In genomic region chr13:37475966-37476365, GRCh38 we compare ENCODE assay signal across 18 cellular contexts.
DNase-seq lines count a peak whose midpoint lies in the region; ATAC-seq and TF ChIP-seq lines count a peak whose summit lies in the region.
"Had no signal": no experiment of that assay in that cellular context is flagged by ENCODE, and none has a peak within 500 bp of the region (broad histone marks: within the 10 kb centered on the region; RNA-seq: fewer than 3 reads in every experiment).

No MANE protein-coding gene starts in this region.

- ATAC-seq in upper lobe of left lung (ENCODE audit: low FRiP score in 2 of 2), result no peak
- ATAC-seq: GM12878, PC-3 had no signal

- no peaks in the 10 kb centered on the region for H3K27me3 ChIP-seq in upper lobe of left lung

- TF ChIP-seq CTCF in AG10803 (conservative IDR thresholded peaks at IDR 0.05; ENCODE audit: low read length) (no peak), upper lobe of left lung (IDR thresholded peaks at IDR 0.05) (no peak)

- 71 to 88% methylated on average over 1 of the region's 1 CpG for WGBS in upper lobe of left lung, 2 donors

- no peak for TF ChIP-seq POLR2A in upper lobe of left lung (IDR thresholded peaks at IDR 0.05)

- no peak overlapping the region for H3K4me3 ChIP-seq in AG10803 (ENCODE audit: low read length)
- no peak overlapping the region for H3K4me3 ChIP-seq in upper lobe of left lung
- H3K4me3 ChIP-seq: GM12878 had no signal

- H3K27ac ChIP-seq in upper lobe of left lung, result no peak overlapping the region
- H3K27ac ChIP-seq: C4-2B had no signal

- no peaks in the 10 kb centered on the region for H3K4me1 ChIP-seq in upper lobe of left lung
- H3K4me1 ChIP-seq: Caco-2 had no signal

- no peaks in the 10 kb centered on the region for H3K36me3 ChIP-seq in upper lobe of left lung

- no peaks in the 10 kb centered on the region for H3K9me3 ChIP-seq in upper lobe of left lung
- H3K9me3 ChIP-seq: Caco-2 had no signal

- no peak for TF ChIP-seq EP300 in upper lobe of left lung (IDR thresholded peaks at IDR 0.05)

- DNase-seq in AG10803 (ENCODE audit: low read depth) (peak; percentile 47), M059J (ENCODE audit: low read depth) (peak; percentile 50), dedifferentiated amniotic fluid mesenchymal stem cell (ENCODE audit: extremely low spot score) (peak; percentile 80), iris pigment epithelial cell (ENCODE audit: low read depth) (peak; percentile 85), upper lobe of left lung (no peak), NCI-H1436 (lab: John Stamatoyannopoulos, UW) (no peak), amygdala (lab: John Stamatoyannopoulos, UW) (no peak)
- DNase-seq in stimulated activated naive CD4-positive, alpha-beta T cell treated with Interleukin-2 at 50 U/mL for 16 hours (lab: John Stamatoyannopoulos, UW), result no peak
- DNase-seq: Caco-2, H7, Kasumi-1, NCI-H1417, NCI-H2029 treated with DMSO at 0.1 percent for 48 hours, NCI-H226, NCI-H526 treated with DMSO at 0.1 percent for 48 hours, PC-3 had no signal

Comparison
In these comparisons a context has a peak if more than half of its experiments do, and no peak if none do; other contexts are left out.
1. DNase-seq: peak in AG10803 (single experiment), M059J (single experiment), dedifferentiated amniotic fluid mesenchymal stem cell (single experiment) and iris pigment epithelial cell (single experiment); none in upper lobe of left lung (0 of 2), NCI-H1436 (single experiment), stimulated activated naive CD4-positive, alpha-beta T cell treated with Interleukin-2 at 50 U/mL for 16 hours (single experiment) and amygdala (0 of 56).